In the genomic region with DNA sequence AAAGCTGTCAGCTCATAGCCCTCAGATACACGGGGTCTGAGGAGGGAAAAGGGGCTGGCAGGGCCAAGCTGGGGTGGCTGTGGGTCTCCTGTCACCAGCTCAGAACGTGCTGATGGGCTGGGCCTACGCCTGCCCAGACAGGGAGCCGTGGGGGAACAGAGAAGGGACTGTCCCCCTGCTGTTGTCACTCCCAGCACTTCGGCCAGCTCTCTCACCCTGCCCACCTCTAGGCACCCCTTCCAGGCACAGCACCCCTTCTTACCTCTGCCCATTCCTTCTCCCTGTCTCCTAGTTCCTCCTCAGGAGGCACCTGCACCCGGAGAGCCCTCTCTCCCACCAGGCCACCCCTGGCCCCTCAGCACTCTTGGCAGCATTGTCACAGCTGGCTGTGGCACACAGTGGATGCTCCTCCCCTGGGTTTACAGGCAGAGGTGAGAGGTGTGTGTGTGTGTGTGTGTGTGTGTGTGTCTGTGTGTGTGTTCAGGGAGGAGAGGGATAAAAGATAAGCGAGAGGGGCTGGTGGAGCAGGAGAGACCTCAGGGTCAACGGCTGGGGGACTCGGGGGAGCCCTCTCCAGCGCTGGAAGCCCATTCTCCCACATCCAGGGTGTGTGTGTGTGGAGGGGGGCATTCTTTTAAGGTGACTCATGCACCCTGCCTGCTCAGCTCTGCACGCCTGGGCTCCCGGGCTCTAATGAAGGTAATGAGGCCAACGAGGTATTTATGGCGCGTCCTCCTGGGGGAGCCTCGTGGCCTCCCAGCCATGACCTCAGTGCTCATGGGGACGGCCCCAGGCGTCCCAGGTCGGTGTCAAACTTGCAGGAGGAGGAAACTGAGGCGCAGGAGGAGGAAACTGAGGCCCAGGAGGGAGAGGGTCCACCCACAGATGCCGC, we compare ENCODE assay signal across 9 cellular contexts.
DNase-seq lines count a peak whose midpoint lies in the region; TF ChIP-seq lines count a peak whose summit lies in the region.
"Had no signal": no experiment of that assay in that cellular context is flagged by ENCODE, and none has a peak within 500 bp of the region (broad histone marks: within the 10 kb centered on the region; RNA-seq: fewer than 3 reads in every experiment).

No MANE protein-coding gene starts in this region.

- H3K36me3 ChIP-seq in HUES48 (ENCODE audit: control insufficient read depth, insufficient read depth, low read length): no peaks in the 10 kb centered on the region
- no peaks in the 10 kb centered on the region for H3K36me3 ChIP-seq in mesendoderm (ENCODE audit: control insufficient read depth, insufficient read depth, low read length)

- no peak overlapping the region for H2BK15ac ChIP-seq in mesendoderm (replicated peaks; ENCODE audit: low read depth)

- no peak overlapping the region for H3K4me3 ChIP-seq in AG09309 (ENCODE audit: control insufficient read depth, low read depth, low read length)
- H3K4me3 ChIP-seq in HUES48 (ENCODE audit: low read depth, low read length): no peak overlapping the region
- no peak overlapping the region for H3K4me3 ChIP-seq in cardiac fibroblast (replicated peaks in 1 of 2; ENCODE audit: low read depth in 2 of 2, low read length in 2 of 2)
- no peak overlapping the region for H3K4me3 ChIP-seq in mesendoderm (ENCODE audit: low read length)

- H2BK5ac ChIP-seq in mesendoderm (ENCODE audit: low read length): peak overlapping the region; percentile 7

- no peaks in the 10 kb centered on the region for H3K9me3 ChIP-seq in HUES48 (ENCODE audit: control insufficient read depth, insufficient read depth, low read length)

- H4K5ac ChIP-seq in mesendoderm (ENCODE audit: low read length): no peak overlapping the region

- DNase-seq in AG09309 (ENCODE audit: low read depth) (peak; percentile 59), cardiac fibroblast (ENCODE audit: low read depth in 2 of 2) (peak; percentile 81 to 84), mesendoderm (peak; percentile 97), AML-193 (lab: John Stamatoyannopoulos, UW) (no peak), GM13977 (ENCODE audit: low spot score) (no peak), activated gamma-delta T cell treated with Interleukin-2 at 50 U/mL for 16 hours (no peak)
- DNase-seq in central memory CD4-positive, alpha-beta T cell: no peak
- DNase-seq: NCI-H774 had no signal

- peak overlapping the region; percentile 43 for H3K27ac ChIP-seq in HUES48 (ENCODE audit: low read depth, low read length)
- peak overlapping the region; percentile 2 for H3K27ac ChIP-seq in mesendoderm (ENCODE audit: low read depth, low read length)

- H3K4me1 ChIP-seq in HUES48 (ENCODE audit: control insufficient read depth, insufficient read depth, low read length): peaks cover 20% of the 10 kb centered on the region
- H3K4me1 ChIP-seq in mesendoderm (ENCODE audit: control insufficient read depth, low read depth, low read length): peaks cover 13% of the 10 kb centered on the region

- no peak overlapping the region for H4K8ac ChIP-seq in mesendoderm (ENCODE audit: low read depth, low read length)

- H2AK5ac ChIP-seq in mesendoderm (ENCODE audit: low read length): peak overlapping the region; percentile 59

- H3K9ac ChIP-seq in HUES48 (ENCODE audit: low read depth, low read length) (no peak overlapping the region), mesendoderm (ENCODE audit: low read length) (peak overlapping the region; percentile 32)

- no peak overlapping the region for H3K4me2 ChIP-seq in mesendoderm (ENCODE audit: low read length)

- H3K18ac ChIP-seq in mesendoderm (ENCODE audit: low read length): peak overlapping the region; percentile 15

- in situ Hi-C loops in GM13977 (cut with MboI; ENCODE audit: low pct_unique_long_range_greater_than_20kb, low sequenced_read_pairs, unreplicated experiment): no loop called here

- peak overlapping the region; percentile 71 for H3K56ac ChIP-seq in mesendoderm (ENCODE audit: low read length)

- peak overlapping the region; percentile 10 for H2BK120ac ChIP-seq in mesendoderm (ENCODE audit: low read depth, low read length)

- H3K79me1 ChIP-seq in mesendoderm (ENCODE audit: low read length): no peaks in the 10 kb centered on the region

- H3K79me2 ChIP-seq in mesendoderm (ENCODE audit: control insufficient read depth, insufficient read depth, low read length): no peaks in the 10 kb centered on the region

- no peak overlapping the region for H3K4ac ChIP-seq in mesendoderm (ENCODE audit: low read depth, low read length)

- H3K27me3 ChIP-seq in HUES48 (ENCODE audit: control insufficient read depth, insufficient read depth, low read length) (no peaks in the 10 kb centered on the region), mesendoderm (ENCODE audit: insufficient read depth, low read length, poor library complexity) (no peaks in the 10 kb centered on the region)

- no peak for TF ChIP-seq CTCF in AG09309 (IDR thresholded peaks at IDR 0.05; ENCODE audit: control insufficient read depth, insufficient read depth, low read depth, low read length, missing control alignments)
- no peak for TF ChIP-seq CTCF in cardiac fibroblast (IDR thresholded peaks at IDR 0.05; ENCODE audit: low read depth, low read length)
- TF ChIP-seq CTCF in GM13977 (IDR thresholded peaks at IDR 0.05; ENCODE audit: extremely low read depth, insufficient read depth, missing control alignments): no peak

- WGBS in mesendoderm (ENCODE audit: extremely low coverage, insufficient coverage, low lambda C conversion rate): no CpG with 5 or more reads among the region's 21 CpGs

- H3K23ac ChIP-seq in mesendoderm (ENCODE audit: low read length): no peak overlapping the region

Comparison
In these comparisons a context has a peak if more than half of its experiments do, and no peak if none do; other contexts are left out.
1. DNase-seq: peak in AG09309 (single experiment), cardiac fibroblast (2 of 2) and mesendoderm (single experiment); none in central memory CD4-positive, alpha-beta T cell (single experiment), AML-193 (0 of 2), GM13977 (single experiment) and activated gamma-delta T cell treated with Interleukin-2 at 50 U/mL for 16 hours (single experiment).